20 cellular contexts compared by ENCODE assay signal in genomic region chr2:240500561-240501423, GRCh38. TPM values are rescaled to one million over a fixed set of nuclear protein-coding genes. Genes with fewer than 3 reads are reported as not detected.
DNase-seq lines count a peak whose midpoint lies in the region; ATAC-seq and TF ChIP-seq lines count a peak whose summit lies in the region.
"Had no signal": no experiment of that assay in that cellular context is flagged by ENCODE, and none has a peak within 500 bp of the region (broad histone marks: within the 10 kb centered on the region; RNA-seq: fewer than 3 reads in every experiment).

No MANE protein-coding gene starts in this region.

- no peak for TF ChIP-seq CTCF in coronary artery (IDR thresholded peaks at IDR 0.05)
- TF ChIP-seq CTCF in omental fat pad (IDR thresholded peaks at IDR 0.05) = no peak

- ATAC-seq in omental fat pad (ENCODE audit: low FRiP score) (no peak), HG02970 (IDR thresholded peaks at IDR 0.05; ENCODE audit: low FRiP score, unreplicated experiment) (no peak), HG02588 (IDR thresholded peaks at IDR 0.05; ENCODE audit: unreplicated experiment) (no peak), HG03442 (IDR thresholded peaks at IDR 0.05; ENCODE audit: unreplicated experiment) (no peak)
- ATAC-seq: left cardiac atrium had no signal

- H3K27ac ChIP-seq in coronary artery = no peak overlapping the region
- H3K27ac ChIP-seq: dorsolateral prefrontal cortex, neutrophil, right lobe of liver, SK-N-MC, uterus had no signal

- H3K4me3 ChIP-seq in coronary artery = no peak overlapping the region
- H3K4me3 ChIP-seq: dorsolateral prefrontal cortex, right lobe of liver, SK-N-MC, uterus had no signal

- DNase-seq in stimulated activated CD4-positive, alpha-beta T cell treated with anti-CD3 and anti-CD28 coated beads, Interleukin-1b, Interleukin-23, amount 100 ng/mL, for 48 hours = peak; percentile 0
- DNase-seq in stimulated activated CD4-positive, alpha-beta T cell treated with anti-CD3 and anti-CD28 coated beads, Interleukin-15, amount 100 ng/mL, for 24 hours = no peak
- DNase-seq in coronary artery (ENCODE audit: low spot score) (peak; percentile 56), omental fat pad (ENCODE audit: low spot score) (peak; percentile 17), DMS79 (lab: John Stamatoyannopoulos, UW) (no peak)
- DNase-seq: activated B cell treated with CpG ODN at 0.5 μM for 24 hours; activated effector memory CD4-positive, alpha-beta T cell treated with anti-CD3 and anti-CD28 coated beads, Interleukin-2, amount 50 U/mL, for 16 hours; CD4-positive, CD25-positive, alpha-beta regulatory T cell; HCEC 1CT; left cardiac atrium; NCI-H1436 treated with DMSO at 0.1 percent for 48 hours; NCI-H774 had no signal

RNA-seq across cellular contexts. Expression of gene ANKMY1, which starts 57.0 kb away (rescaled TPM):
- 10 to 100 TPM in 3 of 4 donors, 1 to 10 TPM in 1; 8.3 to 23.2 (median 16.7) TPM for total RNA-seq in omental fat pad

RNA-seq across cellular contexts. Expression of gene DUSP28, which starts 59.4 kb away (rescaled TPM):
- total RNA-seq in omental fat pad = 1 to 10 TPM; 3.3 to 5.5 (median 4.7) TPM

Comparison
In these comparisons a context has a peak if more than half of its experiments do, and no peak if none do; other contexts are left out.
1. DNase-seq: peak in stimulated activated CD4-positive, alpha-beta T cell treated with anti-CD3 and anti-CD28 coated beads, Interleukin-1b, Interleukin-23, amount 100 ng/mL, for 48 hours (single experiment), coronary artery (single experiment) and omental fat pad (single experiment); none in stimulated activated CD4-positive, alpha-beta T cell treated with anti-CD3 and anti-CD28 coated beads, Interleukin-15, amount 100 ng/mL, for 24 hours (single experiment) and DMS79 (single experiment).